Comparison of ENCODE assay signal across 11 cellular contexts in the genomic region with DNA sequence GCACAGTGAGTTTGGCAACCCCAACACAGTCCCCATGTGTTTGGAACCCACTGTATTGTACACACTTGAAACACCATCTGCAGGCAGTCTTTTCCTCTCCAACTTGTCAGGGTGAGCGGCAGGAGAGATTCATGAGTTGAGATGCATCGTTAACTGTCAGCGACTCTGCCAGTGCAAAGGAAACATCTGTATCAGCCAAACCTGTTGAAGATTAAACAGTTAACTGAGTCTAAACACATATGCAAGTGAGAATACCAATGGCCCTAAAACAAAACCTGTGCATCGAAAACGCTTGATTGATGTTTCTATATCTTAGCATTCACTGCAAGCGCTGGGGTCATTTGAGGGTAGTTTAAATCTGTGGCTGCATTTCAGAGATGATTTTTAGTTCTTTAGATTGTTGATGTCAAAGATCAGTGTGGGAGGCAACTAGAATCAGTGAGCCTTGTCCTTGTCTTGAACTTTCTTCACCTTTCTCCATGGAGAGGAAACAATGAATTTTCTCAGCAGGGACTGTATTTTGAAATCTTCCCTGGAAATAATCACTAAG. TPM values are rescaled to one million over a fixed set of nuclear protein-coding genes. Genes with fewer than 3 reads are reported as not detected.
DNase-seq lines count a peak whose midpoint lies in the region; ATAC-seq and TF ChIP-seq lines count a peak whose summit lies in the region.
"Had no signal": no experiment of that assay in that cellular context is flagged by ENCODE, and none has a peak within 500 bp of the region (broad histone marks: within the 10 kb centered on the region; RNA-seq: fewer than 3 reads in every experiment).

No MANE protein-coding gene starts in this region.

- TF ChIP-seq CTCF in GM12864 (IDR thresholded peaks at IDR 0.05; ENCODE audit: low read depth, low read length, missing control alignments), result no peak
- TF ChIP-seq CTCF in choroid plexus epithelial cell (conservative IDR thresholded peaks at IDR 0.05; ENCODE audit: low read depth, low read length), result no peak
- no peak for TF ChIP-seq CTCF in spleen (IDR thresholded peaks at IDR 0.05 in 8 of 11, conservative IDR thresholded peaks at IDR 0.05 in 3 of 11)

- H3K4me3 Mint-ChIP-seq in T-cell, result no peak overlapping the region
- H3K4me3 Mint-ChIP-seq: CD4-positive, alpha-beta memory T cell had no signal

- H3K4me1 ChIP-seq in spleen, result no peaks in the 10 kb centered on the region

- DNase-seq in GM12864 (ENCODE audit: low read depth) (peak; percentile 0), choroid plexus epithelial cell (ENCODE audit: low read depth) (peak; percentile 9), T-cell (no peak), NCI-H2081 treated with DMSO at 0.1 percent for 48 hours (lab: John Stamatoyannopoulos, UW) (no peak), spleen (no peak)
- DNase-seq in activated CD8-positive, alpha-beta memory T cell treated with anti-CD3 and anti-CD28 coated beads, Interleukin-2, amount 50 U/mL, for 48 hours, result no peak
- DNase-seq: activated gamma-delta T cell; CD4-positive, alpha-beta memory T cell; PC-9 had no signal

- 13 to 32% (median 20%) methylated on average over 6 of the region's 6 CpGs for WGBS in spleen, 5 donors

- no peaks in the 10 kb centered on the region for H3K36me3 Mint-ChIP-seq in T-cell
- H3K36me3 Mint-ChIP-seq: CD4-positive, alpha-beta memory T cell had no signal

- H3K27me3 Mint-ChIP-seq in T-cell, result peaks cover 6 to 14% of the 10 kb centered on the region in 2 donors

- intact Hi-C loops in spleen (cut with DNase I; ENCODE audit: low total_unique reads), result no loop called here

- peak; percentile 84 for ATAC-seq in GM21423 (IDR thresholded peaks at IDR 0.05; ENCODE audit: unreplicated experiment)
- peak; percentile 91 for ATAC-seq in HG03354 (IDR thresholded peaks at IDR 0.05; ENCODE audit: poor library complexity, severe bottlenecking, unreplicated experiment)
- ATAC-seq in T-cell (replicated peaks in 1 of 4), result no peak

- H3K4me3 ChIP-seq in GM12864 (ENCODE audit: low read depth, low read length), result no peak overlapping the region
- no peak overlapping the region for H3K4me3 ChIP-seq in choroid plexus epithelial cell (ENCODE audit: low read depth, low read length)
- H3K4me3 ChIP-seq in spleen, result no peak overlapping the region
- H3K4me3 ChIP-seq: PC-9 had no signal

- H3K27me3 ChIP-seq in spleen (replicated peaks in 1 of 7), result no peaks in the 10 kb centered on the region

- peaks cover 2 to 7% (median 5%) of the 10 kb centered on the region in 3 donors for H3K9me3 Mint-ChIP-seq in T-cell

- H3K27ac Mint-ChIP-seq in T-cell, result no peak overlapping the region
- H3K27ac Mint-ChIP-seq: CD4-positive, alpha-beta memory T cell had no signal

- TF ChIP-seq POLR2A in spleen (IDR thresholded peaks at IDR 0.05), result no peak

- H3K36me3 ChIP-seq in spleen, result no peaks in the 10 kb centered on the region

- no peaks in the 10 kb centered on the region for H3K9me3 ChIP-seq in spleen

- POLR2A ChIA-PET in T-cell (lab: Charles Lee), result no interaction called here

- H3K27ac ChIP-seq in spleen, result no peak overlapping the region
- H3K27ac ChIP-seq: PC-9 had no signal

- no peaks in the 10 kb centered on the region for H3K4me1 Mint-ChIP-seq in T-cell
- H3K4me1 Mint-ChIP-seq: CD4-positive, alpha-beta memory T cell had no signal

- CTCF ChIA-PET in T-cell (lab: Charles Lee), result no interaction called here

RNA-seq across cellular contexts. Expression of gene PAM, which starts 41.3 kb away (rescaled TPM):
- 10 to 100 TPM; 17.5 to 29.2 (median 23.3) TPM for total RNA-seq in T-cell
- total RNA-seq in spleen, result 100 to 1,000 TPM; 101 to 155 (median 117) TPM
- 10 to 100 TPM; 37.4 to 49.2 (median 40.0) TPM for polyA plus RNA-seq in spleen

Comparison
In these comparisons a context has a peak if more than half of its experiments do, and no peak if none do; other contexts are left out.
1. DNase-seq: peak in GM12864 (single experiment) and choroid plexus epithelial cell (single experiment); none in activated CD8-positive, alpha-beta memory T cell treated with anti-CD3 and anti-CD28 coated beads, Interleukin-2, amount 50 U/mL, for 48 hours (single experiment), T-cell (0 of 34), NCI-H2081 treated with DMSO at 0.1 percent for 48 hours (single experiment) and spleen (single experiment).
2. ATAC-seq: peak in GM21423 (single experiment) and HG03354 (single experiment); none in T-cell (0 of 4).